ENCODE assay signal across 13 cellular contexts in genomic region chr1:100785399-100786082, GRCh38.
DNase-seq lines count a peak whose midpoint lies in the region; ATAC-seq and TF ChIP-seq lines count a peak whose summit lies in the region.
"Had no signal": no experiment of that assay in that cellular context is flagged by ENCODE, and none has a peak within 500 bp of the region (broad histone marks: within the 10 kb centered on the region; RNA-seq: fewer than 3 reads in every experiment).

No MANE protein-coding gene starts in this region.

- no peak overlapping the region for H3K27ac Mint-ChIP-seq in natural killer cell
- H3K27ac Mint-ChIP-seq: activated T-helper 1 cell treated with anti-CD3 and anti-CD28 coated beads, Interleukin-12 subunit alpha, Interleukin-12 subunit beta, Interleukin-2, Interleukin-4 antibody, amounts not matched to agents 30 ng/mL and 10 ng/mL and 1 ng/mL, durations not matched to agents 14 hours and 24 hours and 36 hours had no signal

- in situ Hi-C loops in astrocyte of the spinal cord (cut with HindIII; ENCODE audit: low sequenced_read_pairs): no loop called here

- TF ChIP-seq CTCF in astrocyte of the spinal cord (IDR thresholded peaks at IDR 0.05; ENCODE audit: low read depth, low read length): no peak
- TF ChIP-seq CTCF in natural killer cell (IDR thresholded peaks at IDR 0.05): no peak
- TF ChIP-seq CTCF in prostate gland (IDR thresholded peaks at IDR 0.05): no peak

- 81% methylated on average over 5 of the region's 5 CpGs for WGBS in prostate gland

- H3K36me3 ChIP-seq in prostate gland: no peaks in the 10 kb centered on the region

- no peak overlapping the region for H3K27ac ChIP-seq in prostate gland

- peak; percentile 22 for DNase-seq in ELR (ENCODE audit: low read depth)
- peak; percentile 70 for DNase-seq in MV-4-11 (lab: John Stamatoyannopoulos, UW)
- DNase-seq in astrocyte of the spinal cord (ENCODE audit: low read depth, low spot score): peak; percentile 89
- DNase-seq in natural killer cell: no peak
- DNase-seq in prostate gland (ENCODE audit: low spot score): no peak
- no peak for DNase-seq in effector CD4-positive, alpha-beta T cell
- DNase-seq: DMS153; midbrain; NCI-H1092; stimulated activated CD8-positive, alpha-beta memory T cell treated with anti-CD3 and anti-CD28 coated beads, Interleukin-4, amount 100 ng/mL, for 48 hours had no signal

- peak in 2 of 3 donors; percentile 59 to 67 for ATAC-seq in natural killer cell
- ATAC-seq in GM18909 (IDR thresholded peaks at IDR 0.05; ENCODE audit: poor library complexity, unreplicated experiment): no peak
- ATAC-seq in GM18870 (IDR thresholded peaks at IDR 0.05; ENCODE audit: unreplicated experiment): no peak

- H3K4me3 Mint-ChIP-seq in natural killer cell: peak overlapping the region; percentile 35
- H3K4me3 Mint-ChIP-seq: activated T-helper 1 cell treated with anti-CD3 and anti-CD28 coated beads, Interleukin-12 subunit alpha, Interleukin-12 subunit beta, Interleukin-2, Interleukin-4 antibody, amounts not matched to agents 30 ng/mL and 10 ng/mL and 1 ng/mL, durations not matched to agents 14 hours and 24 hours and 36 hours had no signal

- no peaks in the 10 kb centered on the region for H3K9me3 ChIP-seq in prostate gland

- H3K27me3 Mint-ChIP-seq in natural killer cell (ENCODE audit: low read depth in 2 of 2): peaks cover 9 to 11% of the 10 kb centered on the region in 2 donors

- no peaks in the 10 kb centered on the region for H3K27me3 ChIP-seq in prostate gland (replicated peaks; ENCODE audit: insufficient read depth)

- peaks cover 3 to 8% of the 10 kb centered on the region in 2 donors for H3K9me3 Mint-ChIP-seq in natural killer cell

- H3K4me3 ChIP-seq in astrocyte of the spinal cord (ENCODE audit: low read depth, low read length): peak overlapping the region; percentile 0
- H3K4me3 ChIP-seq in prostate gland: no peak overlapping the region

- intact Hi-C loops in natural killer cell (cut with micrococcal nuclease) (no loop called here), prostate gland (cut with DNase I) (no loop called here)

- H3K36me3 Mint-ChIP-seq in natural killer cell: no peaks in the 10 kb centered on the region

- no peaks in the 10 kb centered on the region for H3K4me1 ChIP-seq in prostate gland (replicated peaks)

- TF ChIP-seq POLR2A in prostate gland (IDR thresholded peaks at IDR 0.05): no peak

- peaks cover 7 to 8% of the 10 kb centered on the region in 2 donors for H3K4me1 Mint-ChIP-seq in natural killer cell

Comparison
In these comparisons a context has a peak if more than half of its experiments do, and no peak if none do; other contexts are left out.
1. DNase-seq: peak in ELR (single experiment), MV-4-11 (single experiment) and astrocyte of the spinal cord (single experiment); none in natural killer cell (single experiment), prostate gland (single experiment) and effector CD4-positive, alpha-beta T cell (single experiment).
2. ATAC-seq: peak in natural killer cell (2 of 3); none in GM18909 (single experiment) and GM18870 (single experiment).